8 cellular contexts compared by ENCODE assay signal in genomic region chr11:111937461-111937769, GRCh38. TPM values are rescaled to one million over a fixed set of nuclear protein-coding genes. Genes with fewer than 3 reads are reported as not detected.
DNase-seq lines count a peak whose midpoint lies in the region; ATAC-seq, FAIRE-seq and TF ChIP-seq lines count a peak whose summit lies in the region.

No MANE protein-coding gene starts in this region.

- POLR2A ChIA-PET in Caco-2 (lab: Charles Lee) = interaction anchor here (0.8 kb wide), 1 partner anchor 11 kb away, joined by 5 read pairs; no protein-coding TSS in a partner anchor

- TF ChIP-seq CTCF in Caco-2 (IDR thresholded peaks at IDR 0.05; ENCODE audit: insufficient read depth in 1 of 2, low read depth in 1 of 2, low read length in 1 of 2, severe bottlenecking in 1 of 2, unreplicated experiment in 1 of 2) = no peak
- TF ChIP-seq CTCF in RWPE2 (IDR thresholded peaks at IDR 0.05; ENCODE audit: poor library complexity, severe bottlenecking) = no peak
- no peak for TF ChIP-seq CTCF in esophagus squamous epithelium (IDR thresholded peaks at IDR 0.05)
- no peak for TF ChIP-seq CTCF in pancreas (IDR thresholded peaks at IDR 0.05)

- H3K4me3 ChIP-seq in Caco-2 (ENCODE audit: low read depth, low read length) (peak overlapping the region; percentile 93), RWPE2 (ENCODE audit: severe bottlenecking) (peak overlapping the region; percentile 40), esophagus squamous epithelium (peak overlapping the region; percentile 54 to 79 (median 70)), pancreas (peak overlapping the region; percentile 60 to 80 (median 67))

- CTCF ChIA-PET in Caco-2 (lab: Charles Lee) = interaction anchor here (0.9 to 5.5 kb wide), 5 partner anchors 11 to 86 kb away, joined by 3 to 66 read pairs (median 3); partner anchors contain the start of gene C11orf52

- H3K27me3 Mint-ChIP-seq in Caco-2 (ENCODE audit: insufficient read depth, unreplicated experiment) = no peaks in the 10 kb centered on the region

- no peak for TF ChIP-seq POLR2A in esophagus squamous epithelium (IDR thresholded peaks at IDR 0.05)

- H3K36me3 Mint-ChIP-seq in Caco-2 (ENCODE audit: insufficient read depth, unreplicated experiment) = peaks cover 5% of the 10 kb centered on the region

- WGBS in esophagus squamous epithelium, 2 donors = no CpG with 5 or more reads among the region's 9 CpGs
- WGBS in pancreas, 2 donors = 9 to 10% methylated on average over 9 of the region's 9 CpGs

- intact Hi-C loops in Caco-2 (cut with micrococcal nuclease; ENCODE audit: unreplicated experiment) (loop anchor here (2.0 kb wide), 1 partner anchor 87 kb away; the partner anchor contains the start of gene DLAT), esophagus squamous epithelium (cut with DNase I) (loop anchor here (10.0 kb wide), 1 partner anchor 147 kb away; the partner anchor contains the start of genes SDHD and TIMM8B), pancreas (cut with DNase I) (loop anchor here in 1 of 3 donors (10.0 kb wide), 1 partner anchor 47 kb away; no protein-coding TSS in a partner anchor)

- H3K27ac Mint-ChIP-seq in Caco-2 (ENCODE audit: unreplicated experiment) = peak overlapping the region; percentile 2

- FAIRE-seq in pancreas (lab: Jason Lieb, UNC) = no peak

- H3K27me3 ChIP-seq in Caco-2 (replicated peaks; ENCODE audit: control insufficient read depth, insufficient read depth, low read length) (no peaks in the 10 kb centered on the region), RWPE2 (ENCODE audit: insufficient read depth, poor library complexity, severe bottlenecking) (no peaks in the 10 kb centered on the region), esophagus squamous epithelium (no peaks in the 10 kb centered on the region), pancreas (no peaks in the 10 kb centered on the region)

- no peaks in the 10 kb centered on the region for H3K36me3 ChIP-seq in Caco-2 (ENCODE audit: control insufficient read depth, insufficient read depth, low read length)
- H3K36me3 ChIP-seq in RWPE2 (ENCODE audit: low read depth) = no peaks in the 10 kb centered on the region
- no peaks in the 10 kb centered on the region for H3K36me3 ChIP-seq in esophagus squamous epithelium
- no peaks in the 10 kb centered on the region for H3K36me3 ChIP-seq in pancreas

- no TSS peak for BruUV-seq in Caco-2 (replicated peaks; lab: Mats Ljungman, UMichigan)

- DNase-seq in Caco-2 (no peak), RWPE2 (ENCODE audit: low spot score) (no peak), esophagus squamous epithelium (lab: John Stamatoyannopoulos, UW) (no peak), pancreas (peak in 1 of 6 donors; percentile 42), SW480 (ENCODE audit: low spot score) (no peak), cerebellar nuclear complex (lab: John Stamatoyannopoulos, UW) (no peak)

- no peaks in the 10 kb centered on the region for H3K9me3 Mint-ChIP-seq in Caco-2 (ENCODE audit: unreplicated experiment)

- H3K4me3 Mint-ChIP-seq in Caco-2 (ENCODE audit: unreplicated experiment) = peak overlapping the region; percentile 77

- H3K9me3 ChIP-seq in Caco-2 = no peaks in the 10 kb centered on the region
- no peaks in the 10 kb centered on the region for H3K9me3 ChIP-seq in RWPE2 (ENCODE audit: severe bottlenecking)
- H3K9me3 ChIP-seq in esophagus squamous epithelium = no peaks in the 10 kb centered on the region
- no peaks in the 10 kb centered on the region for H3K9me3 ChIP-seq in pancreas

- H3K4me1 ChIP-seq in Caco-2 (peaks cover 17% of the 10 kb centered on the region), RWPE2 (ENCODE audit: insufficient read depth, poor library complexity, severe bottlenecking) (peaks cover 29% of the 10 kb centered on the region), esophagus squamous epithelium (peaks cover 0 to 58% (median 33%) of the 10 kb centered on the region in 3 donors), pancreas (peaks cover 0 to 7% (median 5%) of the 10 kb centered on the region in 3 donors)

- H3K27ac ChIP-seq in RWPE2 (ENCODE audit: poor library complexity, severe bottlenecking) (peak overlapping the region; percentile 97), esophagus squamous epithelium (peak overlapping the region; percentile 44 to 85 (median 76)), pancreas (peak overlapping the region in 2 of 4 donors; percentile 18 to 38)

- H3K4me1 Mint-ChIP-seq in Caco-2 (ENCODE audit: low read depth, unreplicated experiment) = peaks cover 15% of the 10 kb centered on the region

- ATAC-seq in RWPE2 (ENCODE audit: low read depth) (no peak; the same call in 2 of the 3 replicates), pancreas (peak in 3 of 4 donors; percentile 3 to 9 (median 6)), GM18873 (IDR thresholded peaks at IDR 0.05; ENCODE audit: low FRiP score, unreplicated experiment) (no peak), GM21737 (IDR thresholded peaks at IDR 0.05; ENCODE audit: unreplicated experiment) (no peak)

RNA-seq across cellular contexts. Expression of gene DIXDC1, which starts 0.3 kb away (rescaled TPM):
- total RNA-seq in Caco-2 (2022) (4.9 and 6.4 TPM in 2 replicates), esophagus squamous epithelium (10 to 100 TPM in 2 of 4 donors, 1 to 10 TPM in 2; 2.8 to 26.1 (median 9.2) TPM), pancreas (10 to 100 TPM in 1 of 6 donors, 1 to 10 TPM in 5; 3.8 to 11.3 (median 5.9) TPM)
- polyA plus RNA-seq in pancreas = 1 to 10 TPM; 3.1 to 4.2 TPM

RNA-seq across cellular contexts. Expression of gene C11orf52, which starts 18.7 kb away (rescaled TPM):
- total RNA-seq in Caco-2 (2022) (14.4 and 14.8 TPM in 2 replicates), esophagus squamous epithelium (10 to 100 TPM in 1 of 4 donors, 1 to 10 TPM in 3; 2.4 to 10.2 (median 3.7) TPM), pancreas (10 to 100 TPM in 4 of 6 donors, 1 to 10 TPM in 2; 9.3 to 18.5 (median 11.7) TPM)
- polyA plus RNA-seq in pancreas = 10 to 100 TPM; 19.4 to 23.3 TPM

RNA-seq across cellular contexts. Expression of gene HSPB2, which starts 24.9 kb away (rescaled TPM):
- total RNA-seq in Caco-2 (2022) = not detected in 2 replicates
- under 1 TPM in 1 of 4 donors, not detected in 3; 0.19 TPM for total RNA-seq in esophagus squamous epithelium
- under 1 TPM in 5 of 6 donors, not detected in 1; 0.32 to 0.86 (median 0.61) TPM for total RNA-seq in pancreas
- 1 to 10 TPM in 1 of 2 donors, under 1 TPM in 1; 0.85 to 1.5 TPM for polyA plus RNA-seq in pancreas

RNA-seq across cellular contexts. Expression of gene CRYAB, which starts 25.8 kb away (rescaled TPM):
- 1.1 and 1.9 TPM in 2 replicates for total RNA-seq in Caco-2 (2022)
- 10 to 100 TPM; 22.9 to 85.0 (median 45.2) TPM for total RNA-seq in esophagus squamous epithelium
- total RNA-seq in pancreas = 10 to 100 TPM in 4 of 6 donors, 1 to 10 TPM in 2; 7.2 to 66.6 (median 16.3) TPM
- 10 to 100 TPM; 36.1 to 81.8 TPM for polyA plus RNA-seq in pancreas

RNA-seq across cellular contexts. Expression of gene CFAP68, which starts 58.1 kb away (rescaled TPM):
- total RNA-seq in Caco-2 (2022) (69.8 and 71.4 TPM in 2 replicates), esophagus squamous epithelium (10 to 100 TPM; 12.7 to 28.8 (median 17.7) TPM), pancreas (10 to 100 TPM; 14.3 to 24.9 (median 16.0) TPM)
- polyA plus RNA-seq in pancreas = 10 to 100 TPM; 25.0 to 26.9 TPM

Comparison
In these comparisons a context has a peak if more than half of its experiments do, and no peak if none do; other contexts are left out.
1. H3K4me3 ChIP-seq: peak in every context shown above with its lines; median percentile 93 in Caco-2; 70 in esophagus squamous epithelium; 67 in pancreas; 40 in RWPE2.
2. ATAC-seq: peak in pancreas (3 of 4); none in RWPE2 (single experiment), GM18873 (single experiment) and GM21737 (single experiment).